ENCODE assay signal across 1 cellular context in the genomic region with DNA sequence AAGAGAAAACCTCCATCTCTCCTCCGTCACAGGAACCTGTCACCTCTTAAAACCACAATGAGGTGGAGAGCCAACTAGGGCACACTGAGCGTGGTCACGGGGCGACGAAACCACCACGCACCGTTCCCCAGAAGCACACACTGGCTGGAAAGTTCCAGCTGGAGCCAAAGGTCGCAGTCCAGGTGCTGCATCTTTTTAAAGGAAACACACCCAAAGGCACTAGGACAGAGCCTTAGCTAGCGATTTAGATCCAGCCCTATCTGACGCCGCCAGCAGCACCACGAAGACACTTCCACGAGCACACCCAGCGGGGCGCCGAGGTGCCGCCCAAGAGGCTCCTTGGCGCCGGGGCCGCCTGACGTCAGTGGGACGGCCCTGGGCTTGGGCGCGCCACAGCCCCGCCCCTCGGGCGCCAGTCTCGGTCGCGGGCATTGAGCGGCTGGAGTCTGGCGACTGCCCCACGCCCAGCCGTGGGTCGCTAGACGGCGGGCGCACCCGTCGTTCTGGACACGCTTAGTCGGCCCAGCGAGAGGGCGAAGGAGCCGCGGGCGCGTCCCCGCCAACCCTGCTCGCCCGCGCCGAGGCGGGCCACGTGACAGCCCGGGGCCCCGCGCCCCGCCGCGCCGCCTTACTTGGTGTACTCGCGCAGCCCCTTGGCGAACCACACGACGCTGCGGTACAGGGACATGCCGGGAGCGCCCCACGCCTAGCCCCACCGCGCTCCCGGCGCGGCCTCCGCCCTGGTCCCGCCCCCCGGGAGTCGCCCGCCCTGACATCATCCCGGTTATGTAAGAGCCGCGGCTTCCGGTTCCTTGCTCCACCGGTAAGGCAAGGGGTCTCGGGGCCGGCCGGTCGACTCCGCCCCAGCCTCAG.
TF ChIP-seq lines count a peak whose summit lies in the region.

A gene with protein sequence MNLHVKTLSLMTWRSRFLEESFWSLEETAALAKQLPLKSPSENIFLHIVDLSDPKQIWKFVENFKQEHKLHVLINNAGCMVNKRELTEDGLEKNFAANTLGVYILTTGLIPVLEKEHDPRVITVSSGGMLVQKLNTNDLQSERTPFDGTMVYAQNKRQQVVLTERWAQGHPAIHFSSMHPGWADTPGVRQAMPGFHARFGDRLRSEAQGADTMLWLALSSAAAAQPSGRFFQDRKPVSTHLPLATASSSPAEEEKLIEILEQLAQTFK (minus strand): TSS at position 742 of the 873 bp plus-strand sequence. CDS start 4,504 bp downstream, outside the sequence.

TF ChIP-seq in HEK293, 187 proteins besides CTCF, POLR2A, EP300 and RAD21 (continued from another document and continues in another):
- TF ChIP-seq ZNF510 (tag by site-specific recombination; IDR thresholded peaks at IDR 0.05; ENCODE audit: insufficient replicate concordance) (no peak), ZFP37 (tag by site-specific recombination; IDR thresholded peaks at IDR 0.05) (no peak), ZBTB44 (tag by site-specific recombination; IDR thresholded peaks at IDR 0.05) (0 out of 2 replicates have a peak, but pooled peaks have one; percentile 9), ZNF184 (tag by site-specific recombination; IDR thresholded peaks at IDR 0.05) (no peak), ZNF654 (tag by site-specific recombination; IDR thresholded peaks at IDR 0.05; ENCODE audit: low read depth) (no peak), ZNF175 (tag by site-specific recombination; IDR thresholded peaks at IDR 0.05) (no peak), PRDM10 (tag by site-specific recombination; IDR thresholded peaks at IDR 0.05) (no peak; the same call in none of the 2 replicates), SP3 (tag by site-specific recombination; IDR thresholded peaks at IDR 0.05) (peak; percentile 83), SCRT1 (tag by site-specific recombination; IDR thresholded peaks at IDR 0.05; ENCODE audit: borderline replicate concordance) (no peak), FEZF1 (tag by site-specific recombination; IDR thresholded peaks at IDR 0.05) (peak; percentile 44), ZBTB11 (tag by site-specific recombination; conservative IDR thresholded peaks at IDR 0.05; ENCODE audit: low read depth) (no peak; the same call in 1 of the 2 replicates), OVOL3 (tag by site-specific recombination; IDR thresholded peaks at IDR 0.05) (no peak), ZNF2 (tag by site-specific recombination; IDR thresholded peaks at IDR 0.05) (peak; percentile 36; the same call in 1 of the 2 replicates), ZNF26 (tag by site-specific recombination; IDR thresholded peaks at IDR 0.05) (no peak), ZNF677 (tag by site-specific recombination; IDR thresholded peaks at IDR 0.05) (peak; percentile 65; the same call in 1 of the 2 replicates), ZNF148 (tag by site-specific recombination; IDR thresholded peaks at IDR 0.05; ENCODE audit: borderline replicate concordance) (no peak), KLF10 (tag by site-specific recombination; IDR thresholded peaks at IDR 0.05) (peak; percentile 92), ZSCAN23 (tag by site-specific recombination; IDR thresholded peaks at IDR 0.05) (no peak), ZNF423 (tag by site-specific recombination; IDR thresholded peaks at IDR 0.05) (0 out of 2 replicates have a peak, but pooled peaks have one; percentile 11), ZNF354C (tag by site-specific recombination; IDR thresholded peaks at IDR 0.05; ENCODE audit: borderline replicate concordance, low read depth) (no peak), ZNF324 (tag by site-specific recombination; IDR thresholded peaks at IDR 0.05) (no peak), ZNF76 (tag by site-specific recombination; IDR thresholded peaks at IDR 0.05; ENCODE audit: borderline replicate concordance, low read depth) (peak; percentile 51; the same call in 1 of the 2 replicates)
- TF ChIP-seq, protein P1, sequence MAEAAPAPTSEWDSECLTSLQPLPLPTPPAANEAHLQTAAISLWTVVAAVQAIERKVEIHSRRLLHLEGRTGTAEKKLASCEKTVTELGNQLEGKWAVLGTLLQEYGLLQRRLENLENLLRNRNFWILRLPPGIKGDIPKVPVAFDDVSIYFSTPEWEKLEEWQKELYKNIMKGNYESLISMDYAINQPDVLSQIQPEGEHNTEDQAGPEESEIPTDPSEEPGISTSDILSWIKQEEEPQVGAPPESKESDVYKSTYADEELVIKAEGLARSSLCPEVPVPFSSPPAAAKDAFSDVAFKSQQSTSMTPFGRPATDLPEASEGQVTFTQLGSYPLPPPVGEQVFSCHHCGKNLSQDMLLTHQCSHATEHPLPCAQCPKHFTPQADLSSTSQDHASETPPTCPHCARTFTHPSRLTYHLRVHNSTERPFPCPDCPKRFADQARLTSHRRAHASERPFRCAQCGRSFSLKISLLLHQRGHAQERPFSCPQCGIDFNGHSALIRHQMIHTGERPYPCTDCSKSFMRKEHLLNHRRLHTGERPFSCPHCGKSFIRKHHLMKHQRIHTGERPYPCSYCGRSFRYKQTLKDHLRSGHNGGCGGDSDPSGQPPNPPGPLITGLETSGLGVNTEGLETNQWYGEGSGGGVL (tag by site-specific recombination; IDR thresholded peaks at IDR 0.05): no peak
- TF ChIP-seq, protein P2, sequence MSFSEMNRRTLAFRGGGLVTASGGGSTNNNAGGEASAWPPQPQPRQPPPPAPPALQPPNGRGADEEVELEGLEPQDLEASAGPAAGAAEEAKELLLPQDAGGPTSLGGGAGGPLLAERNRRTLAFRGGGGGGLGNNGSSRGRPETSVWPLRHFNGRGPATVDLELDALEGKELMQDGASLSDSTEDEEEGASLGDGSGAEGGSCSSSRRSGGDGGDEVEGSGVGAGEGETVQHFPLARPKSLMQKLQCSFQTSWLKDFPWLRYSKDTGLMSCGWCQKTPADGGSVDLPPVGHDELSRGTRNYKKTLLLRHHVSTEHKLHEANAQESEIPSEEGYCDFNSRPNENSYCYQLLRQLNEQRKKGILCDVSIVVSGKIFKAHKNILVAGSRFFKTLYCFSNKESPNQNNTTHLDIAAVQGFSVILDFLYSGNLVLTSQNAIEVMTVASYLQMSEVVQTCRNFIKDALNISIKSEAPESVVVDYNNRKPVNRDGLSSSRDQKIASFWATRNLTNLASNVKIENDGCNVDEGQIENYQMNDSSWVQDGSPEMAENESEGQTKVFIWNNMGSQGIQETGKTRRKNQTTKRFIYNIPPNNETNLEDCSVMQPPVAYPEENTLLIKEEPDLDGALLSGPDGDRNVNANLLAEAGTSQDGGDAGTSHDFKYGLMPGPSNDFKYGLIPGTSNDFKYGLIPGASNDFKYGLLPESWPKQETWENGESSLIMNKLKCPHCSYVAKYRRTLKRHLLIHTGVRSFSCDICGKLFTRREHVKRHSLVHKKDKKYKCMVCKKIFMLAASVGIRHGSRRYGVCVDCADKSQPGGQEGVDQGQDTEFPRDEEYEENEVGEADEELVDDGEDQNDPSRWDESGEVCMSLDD (tag by site-specific recombination; IDR thresholded peaks at IDR 0.05): no peak
- TF ChIP-seq, protein P3, sequence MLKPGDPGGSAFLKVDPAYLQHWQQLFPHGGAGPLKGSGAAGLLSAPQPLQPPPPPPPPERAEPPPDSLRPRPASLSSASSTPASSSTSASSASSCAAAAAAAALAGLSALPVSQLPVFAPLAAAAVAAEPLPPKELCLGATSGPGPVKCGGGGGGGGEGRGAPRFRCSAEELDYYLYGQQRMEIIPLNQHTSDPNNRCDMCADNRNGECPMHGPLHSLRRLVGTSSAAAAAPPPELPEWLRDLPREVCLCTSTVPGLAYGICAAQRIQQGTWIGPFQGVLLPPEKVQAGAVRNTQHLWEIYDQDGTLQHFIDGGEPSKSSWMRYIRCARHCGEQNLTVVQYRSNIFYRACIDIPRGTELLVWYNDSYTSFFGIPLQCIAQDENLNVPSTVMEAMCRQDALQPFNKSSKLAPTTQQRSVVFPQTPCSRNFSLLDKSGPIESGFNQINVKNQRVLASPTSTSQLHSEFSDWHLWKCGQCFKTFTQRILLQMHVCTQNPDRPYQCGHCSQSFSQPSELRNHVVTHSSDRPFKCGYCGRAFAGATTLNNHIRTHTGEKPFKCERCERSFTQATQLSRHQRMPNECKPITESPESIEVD (tag by site-specific recombination; IDR thresholded peaks at IDR 0.05): no peak
